13 cellular contexts compared by ENCODE assay signal in genomic region chr7:117251687-117252086, GRCh38.
DNase-seq lines count a peak whose midpoint lies in the region; ATAC-seq and TF ChIP-seq lines count a peak whose summit lies in the region.
"Had no signal": no experiment of that assay in that cellular context is flagged by ENCODE, and none has a peak within 500 bp of the region (broad histone marks: within the 10 kb centered on the region; RNA-seq: fewer than 3 reads in every experiment).

No MANE protein-coding gene starts in this region.

- H3K36me3 Mint-ChIP-seq in HFFc6 (ENCODE audit: low read depth), result no peaks in the 10 kb centered on the region
- H3K36me3 Mint-ChIP-seq: natural killer cell treated with Interleukin-12 subunit alpha and Interleukin-12 subunit beta and Interleukin-15 and Interleukin-18, amount 100 ng/mL, for 72 hours had no signal

- no peaks in the 10 kb centered on the region for H3K36me3 ChIP-seq in psoas muscle (ENCODE audit: insufficient read depth in 1 of 2, low read depth in 1 of 2)
- H3K36me3 ChIP-seq in prostate gland, result no peaks in the 10 kb centered on the region
- H3K36me3 ChIP-seq: stomach had no signal

- peaks cover 45% of the 10 kb centered on the region for H3K4me1 Mint-ChIP-seq in HFFc6 (ENCODE audit: low read depth)

- no peak for TF ChIP-seq POLR2A in prostate gland (IDR thresholded peaks at IDR 0.05)

- H3K4me1 ChIP-seq in psoas muscle (no peaks in the 10 kb centered on the region), prostate gland (replicated peaks) (no peaks in the 10 kb centered on the region)
- H3K4me1 ChIP-seq: stomach had no signal

- H3K27ac Mint-ChIP-seq in HFFc6, result peak overlapping the region; percentile 92
- H3K27ac Mint-ChIP-seq: natural killer cell treated with Interleukin-12 subunit alpha and Interleukin-12 subunit beta and Interleukin-15 and Interleukin-18, amount 100 ng/mL, for 72 hours had no signal

- H3K27me3 ChIP-seq in psoas muscle (ENCODE audit: insufficient read depth in 3 of 3, low read length in 2 of 3) (no peaks in the 10 kb centered on the region), prostate gland (replicated peaks; ENCODE audit: insufficient read depth) (no peaks in the 10 kb centered on the region)

- H3K9me3 ChIP-seq in psoas muscle (no peaks in the 10 kb centered on the region), prostate gland (no peaks in the 10 kb centered on the region)
- H3K9me3 ChIP-seq: stomach had no signal

- H3K4me3 ChIP-seq in psoas muscle (no peak overlapping the region), prostate gland (no peak overlapping the region)
- H3K4me3 ChIP-seq: stomach had no signal

- H3K27ac ChIP-seq in psoas muscle (no peak overlapping the region), prostate gland (no peak overlapping the region)
- H3K27ac ChIP-seq: stomach had no signal

- peak overlapping the region; percentile 55; the same call in 1 of the 2 replicates for H3K4me3 Mint-ChIP-seq in HFFc6
- H3K4me3 Mint-ChIP-seq: natural killer cell treated with Interleukin-12 subunit alpha and Interleukin-12 subunit beta and Interleukin-15 and Interleukin-18, amount 100 ng/mL, for 72 hours had no signal

- peak; percentile 40 for DNase-seq in GM13976 (ENCODE audit: low spot score)
- DNase-seq in HFFc6, result peak; percentile 23
- DNase-seq in NCI-H1694 treated with DMSO at 0.1 percent for 48 hours (lab: John Stamatoyannopoulos, UW), result peak; percentile 5
- DNase-seq in kidney tubule cell (ENCODE audit: low spot score), result peak; percentile 81
- DNase-seq in psoas muscle, result no peak
- no peak for DNase-seq in prostate gland (ENCODE audit: low spot score)
- DNase-seq in inferior parietal cortex (ENCODE audit: extremely low spot score), result no peak
- no peak for DNase-seq in COLO829 (ENCODE audit: low spot score)
- DNase-seq: cerebellar nuclear complex, NCI-H1105 treated with DMSO at 0.1 percent for 48 hours, OCI-M1, stomach had no signal

- WGBS in psoas muscle, 3 donors, result 67 to 81% (median 71%) methylated on average over 4 of the region's 4 CpGs
- 92% methylated on average over 4 of the region's 4 CpGs for WGBS in prostate gland

- in situ Hi-C loops in GM13976 (cut with MboI; ENCODE audit: low sequenced_read_pairs, unreplicated experiment), result no loop called here

- H3K9me3 Mint-ChIP-seq in HFFc6, result no peaks in the 10 kb centered on the region
- H3K9me3 Mint-ChIP-seq: natural killer cell treated with Interleukin-12 subunit alpha and Interleukin-12 subunit beta and Interleukin-15 and Interleukin-18, amount 100 ng/mL, for 72 hours had no signal

- no peak for TF ChIP-seq CTCF in GM13976 (IDR thresholded peaks at IDR 0.05; ENCODE audit: borderline replicate concordance, control extremely low read depth, extremely low read depth, insufficient read depth, missing control alignments)
- no peak for TF ChIP-seq CTCF in HFFc6 (IDR thresholded peaks at IDR 0.05)
- TF ChIP-seq CTCF in psoas muscle (IDR thresholded peaks at IDR 0.05), result no peak
- no peak for TF ChIP-seq CTCF in prostate gland (IDR thresholded peaks at IDR 0.05)

- H3K27me3 Mint-ChIP-seq in HFFc6 (ENCODE audit: insufficient read depth), result peaks cover 4% of the 10 kb centered on the region; the same call in 1 of the 2 replicates

- ATAC-seq in psoas muscle, result no peak
- ATAC-seq: natural killer cell treated with Interleukin-12 subunit alpha and Interleukin-12 subunit beta and Interleukin-15 and Interleukin-18, amount 100 ng/mL, for 72 hours had no signal

- intact Hi-C loops in psoas muscle (cut with DNase I), result no loop called here
- intact Hi-C loops in prostate gland (cut with DNase I), result no loop called here

Comparison
In these comparisons a context has a peak if more than half of its experiments do, and no peak if none do; other contexts are left out.
1. DNase-seq: peak in GM13976 (single experiment), HFFc6 (single experiment), NCI-H1694 treated with DMSO at 0.1 percent for 48 hours (single experiment) and kidney tubule cell (single experiment); none in psoas muscle (0 of 2), prostate gland (single experiment), inferior parietal cortex (single experiment) and COLO829 (single experiment).